In genomic region chr7:48255046-48255445, GRCh38 we compare ENCODE assay signal across 13 cellular contexts.
DNase-seq lines count a peak whose midpoint lies in the region; ATAC-seq and TF ChIP-seq lines count a peak whose summit lies in the region.
"Had no signal": no experiment of that assay in that cellular context is flagged by ENCODE, and none has a peak within 500 bp of the region (broad histone marks: within the 10 kb centered on the region; RNA-seq: fewer than 3 reads in every experiment).

No MANE protein-coding gene starts in this region.

- H3K9me3 Mint-ChIP-seq in activated T-cell treated with anti-CD3 and anti-CD28 coated beads, Interleukin-2, amount 50 U/mL, for 24 hours, result no peaks in the 10 kb centered on the region

- H3K36me3 Mint-ChIP-seq in activated T-cell treated with anti-CD3 and anti-CD28 coated beads, Interleukin-2, amount 50 U/mL, for 24 hours (ENCODE audit: low read depth), result no peaks in the 10 kb centered on the region
- H3K36me3 Mint-ChIP-seq: naive thymus-derived CD4-positive, alpha-beta T cell had no signal

- peak overlapping the region; percentile 0 for H3K4me3 Mint-ChIP-seq in activated T-cell treated with anti-CD3 and anti-CD28 coated beads, Interleukin-2, amount 50 U/mL, for 24 hours
- H3K4me3 Mint-ChIP-seq: naive thymus-derived CD4-positive, alpha-beta T cell had no signal

- H3K4me1 Mint-ChIP-seq in activated T-cell treated with anti-CD3 and anti-CD28 coated beads, Interleukin-2, amount 50 U/mL, for 24 hours (ENCODE audit: low read depth), result peaks cover 26% of the 10 kb centered on the region

- no peak for DNase-seq in activated T-cell treated with anti-CD3 and anti-CD28 coated beads, Interleukin-2, amount 50 U/mL, for 24 hours
- DNase-seq in activated T-cell treated with anti-CD3 and anti-CD28 coated beads for 4 hours, result no peak
- peak; percentile 45 for DNase-seq in SK-MEL-5 (ENCODE audit: low read depth, low spot score)
- DNase-seq in renal cortical epithelial cell (ENCODE audit: low read depth), result peak; percentile 11
- no peak for DNase-seq in NCI-H2227 (lab: John Stamatoyannopoulos, UW; ENCODE audit: unreplicated experiment)
- DNase-seq in uterus, result no peak
- no peak for DNase-seq in left colon
- DNase-seq: AML-193; cerebellar nuclear complex; Kasumi-1; naive thymus-derived CD4-positive, alpha-beta T cell had no signal

- in situ Hi-C loops in SK-MEL-5 (cut with HindIII; ENCODE audit: low pct_unique_long_range_greater_than_20kb, low sequenced_read_pairs), result no loop called here

- intact Hi-C loops in uterus (cut with DNase I; ENCODE audit: low total_unique reads) (no loop called here), left colon (cut with DNase I, micrococcal nuclease) (no loop called here)

- peak overlapping the region; percentile 80 for H3K27ac Mint-ChIP-seq in activated T-cell treated with anti-CD3 and anti-CD28 coated beads, Interleukin-2, amount 50 U/mL, for 24 hours
- H3K27ac Mint-ChIP-seq: naive thymus-derived CD4-positive, alpha-beta T cell had no signal

- H3K9me3 ChIP-seq in uterus, result no peaks in the 10 kb centered on the region

- no peak overlapping the region for H3K27ac ChIP-seq in uterus
- H3K27ac ChIP-seq: RWPE1 had no signal

- no peaks in the 10 kb centered on the region for H3K36me3 ChIP-seq in uterus

- H3K4me3 ChIP-seq in uterus, result no peak overlapping the region

- no peaks in the 10 kb centered on the region for H3K27me3 ChIP-seq in uterus

- TF ChIP-seq CTCF in uterus (IDR thresholded peaks at IDR 0.05), result no peak

- ATAC-seq in HG02610 (IDR thresholded peaks at IDR 0.05; ENCODE audit: unreplicated experiment) (peak; percentile 57), left colon (no peak)
- ATAC-seq: naive thymus-derived CD4-positive, alpha-beta T cell had no signal

- no peak for TF ChIP-seq POLR2A in uterus (IDR thresholded peaks at IDR 0.05)

- H3K27me3 Mint-ChIP-seq in activated T-cell treated with anti-CD3 and anti-CD28 coated beads, Interleukin-2, amount 50 U/mL, for 24 hours, result peaks cover 8% of the 10 kb centered on the region

- H3K4me1 ChIP-seq in uterus, result no peaks in the 10 kb centered on the region

Comparison
In these comparisons a context has a peak if more than half of its experiments do, and no peak if none do; other contexts are left out.
1. DNase-seq: peak in SK-MEL-5 (single experiment) and renal cortical epithelial cell (single experiment); none in activated T-cell treated with anti-CD3 and anti-CD28 coated beads, Interleukin-2, amount 50 U/mL, for 24 hours (single experiment), activated T-cell treated with anti-CD3 and anti-CD28 coated beads for 4 hours (single experiment), NCI-H2227 (single experiment), uterus (0 of 2) and left colon (0 of 2).